Comparison of ENCODE assay signal across 9 cellular contexts in genomic region chr7:46932656-46933424, GRCh38.
A peak's percentile ranks its signal among the peaks of the same experiment; 100 is the strongest.
DNase-seq lines count a peak whose midpoint lies in the region; ATAC-seq, FAIRE-seq and TF ChIP-seq lines count a peak whose summit lies in the region.
"Had no signal": no experiment of that assay in that cellular context is flagged by ENCODE, and none has a peak within 500 bp of the region (broad histone marks: within the 10 kb centered on the region; RNA-seq: fewer than 3 reads in every experiment).

No MANE protein-coding gene starts in this region.

- POLR2A ChIA-PET in K562 (lab: Yijun Ruan, JAX): no interaction called here

- no peak for TF ChIP-seq EP300 in K562 (IDR thresholded peaks at IDR 0.05; ENCODE audit: low read length)

- no peak overlapping the region for H3K4me2 ChIP-seq in K562 (ENCODE audit: insufficient read depth, low read length)

- H3K4me3 ChIP-seq in K562: no peak overlapping the region

- H3K79me2 ChIP-seq in K562 (ENCODE audit: control insufficient read depth, insufficient read depth, low read length): no peaks in the 10 kb centered on the region

- no peaks in the 10 kb centered on the region for H3K9me1 ChIP-seq in K562 (ENCODE audit: control insufficient read depth, insufficient read depth, low read length)

- TF ChIP-seq POLR2A in K562 (conservative IDR thresholded peaks at IDR 0.05): no peak

- H3K27me3 ChIP-seq in K562 (ENCODE audit: control insufficient read depth in 2 of 2, insufficient read depth in 2 of 2, low read length in 2 of 2): no peaks in the 10 kb centered on the region

- TF ChIP-seq CTCF in K562 (IDR thresholded peaks at IDR 0.05 in 2 of 3, conservative IDR thresholded peaks at IDR 0.05 in 1 of 3; ENCODE audit: insufficient read depth in 2 of 3, low read depth in 1 of 3, low read length in 3 of 3): no peak

- peak in 1 of 2 experiments; percentile 39; a peak in 1 of 4 replicates for TF ChIP-seq RAD21 in K562 (CRISPR knock-in tag; conservative IDR thresholded peaks at IDR 0.05 in 1 of 2, IDR thresholded peaks at IDR 0.05 in 1 of 2)

- H3K4me1 ChIP-seq in K562 (replicated peaks in 1 of 2; ENCODE audit: control insufficient read depth in 2 of 2, insufficient read depth in 2 of 2, low read length in 2 of 2): no peaks in the 10 kb centered on the region

- CTCF ChIA-PET in K562 (lab: Yijun Ruan, JAX; ENCODE audit: low intra/inter-chr PET ratio): no interaction called here

- no peaks in the 10 kb centered on the region for H3K9me3 ChIP-seq in K562 (replicated peaks; ENCODE audit: control insufficient read depth, insufficient read depth, low read depth, low read length)

- no peak for FAIRE-seq in K562 (lab: Jason Lieb, UNC)

- no peaks in the 10 kb centered on the region for H3K36me3 ChIP-seq in K562 (ENCODE audit: control insufficient read depth, insufficient read depth, low read length)

- H2AFZ ChIP-seq in K562 (ENCODE audit: low read depth, low read length): no peak overlapping the region

- intact Hi-C loops in K562 (cut with micrococcal nuclease) (no loop called here), left colon (cut with DNase I, micrococcal nuclease) (no loop called here)

- H3K9ac ChIP-seq in K562 (ENCODE audit: insufficient read depth in 1 of 2, low read depth in 2 of 2, low read length in 2 of 2): no peak overlapping the region

- H4K20me1 ChIP-seq in K562 (replicated peaks; ENCODE audit: control insufficient read depth, insufficient read depth, low read length): no peaks in the 10 kb centered on the region

- H3K27ac ChIP-seq in K562 (ENCODE audit: extremely low read depth, low read depth, low read length): no peak overlapping the region

- peak; percentile 77 for DNase-seq in A172 (ENCODE audit: low spot score)
- peak; percentile 93 for DNase-seq in LHCN-M2 (ENCODE audit: low read depth)
- no peak for DNase-seq in K562 (ENCODE audit: extremely low read depth in 1 of 4, low spot score in 3 of 4)
- DNase-seq in left colon: peak; percentile 10 to 28
- DNase-seq in activated naive CD4-positive, alpha-beta T cell treated with anti-CD3 and anti-CD28 coated beads, Interleukin-2, amount 50 U/mL, for 16 hours: no peak
- no peak for DNase-seq in NCI-H128 (lab: John Stamatoyannopoulos, UW; ENCODE audit: unreplicated experiment)
- no peak for DNase-seq in T-helper 1 cell
- DNase-seq: DMS53 had no signal

- ATAC-seq in K562 (no peak), left colon (no peak), HG03196 (IDR thresholded peaks at IDR 0.05; ENCODE audit: unreplicated experiment) (no peak)

- no TSS peak for BruUV-seq in K562 (replicated peaks; lab: Mats Ljungman, UMichigan)

- in situ Hi-C loops in K562 (cut with MboI): no loop called here

- under 1% methylated on average over 7 of the region's 7 CpGs for WGBS in K562 (ENCODE audit: insufficient coverage, low coverage, missing lambda C conversion rate)

TF ChIP-seq in K562, 482 proteins besides CTCF, POLR2A, EP300 and RAD21:
- TF ChIP-seq PHTF2 (CRISPR knock-in tag; IDR thresholded peaks at IDR 0.05): no peak
- no peak for TF ChIP-seq CHD1 (IDR thresholded peaks at IDR 0.05; ENCODE audit: low read length)
- no peak for TF ChIP-seq SREBF2 (CRISPR knock-in tag; IDR thresholded peaks at IDR 0.05)
- no peak for TF ChIP-seq AFF1 (IDR thresholded peaks at IDR 0.05; ENCODE audit: low read depth in 1 of 2, partially characterized antibody in 2 of 2)
- TF ChIP-seq STAT5A (IDR thresholded peaks at IDR 0.05; ENCODE audit: borderline replicate concordance, low read length): no peak
- no peak for TF ChIP-seq NR2C2 (CRISPR knock-in tag; IDR thresholded peaks at IDR 0.05)
- peak; percentile 19; the same call in 1 of the 2 replicates for TF ChIP-seq NR2C2 (tag; IDR thresholded peaks at IDR 0.05)
- TF ChIP-seq NFXL1 (CRISPR knock-in tag; IDR thresholded peaks at IDR 0.05): no peak
- no peak for TF ChIP-seq ZNF324 (CRISPR knock-in tag; IDR thresholded peaks at IDR 0.05)
- peak; percentile 89 for TF ChIP-seq ATF4 (CRISPR knock-in tag; IDR thresholded peaks at IDR 0.05)
- TF ChIP-seq MAFG (tag; conservative IDR thresholded peaks at IDR 0.05): no peak
- 0 out of 2 replicates have a peak, but pooled peaks have one; percentile 37 for TF ChIP-seq ZSCAN32 (CRISPR knock-in tag; IDR thresholded peaks at IDR 0.05)
- no peak for TF ChIP-seq E2F8 (IDR thresholded peaks at IDR 0.05; ENCODE audit: low read depth, partially characterized antibody)
- TF ChIP-seq ZNF507 (tag; conservative IDR thresholded peaks at IDR 0.05): no peak
- TF ChIP-seq CEBPG (CRISPR knock-in tag; IDR thresholded peaks at IDR 0.05): no peak
- TF ChIP-seq CEBPG (tag; conservative IDR thresholded peaks at IDR 0.05 in 1 of 2, IDR thresholded peaks at IDR 0.05 in 1 of 2): peak; percentile 90 to 95
- TF ChIP-seq ZNF408 (CRISPR knock-in tag; IDR thresholded peaks at IDR 0.05; ENCODE audit: low read depth): no peak
- TF ChIP-seq ZNF551 (CRISPR knock-in tag; IDR thresholded peaks at IDR 0.05): no peak
- TF ChIP-seq PRMT5 (CRISPR knock-in tag; IDR thresholded peaks at IDR 0.05): no peak
- TF ChIP-seq ZFP36 (IDR thresholded peaks at IDR 0.05; ENCODE audit: low read depth, low read length, partially characterized antibody): no peak
- TF ChIP-seq ZFX (CRISPR knock-in tag; IDR thresholded peaks at IDR 0.05): no peak
- no peak for TF ChIP-seq ZNF436 (CRISPR knock-in tag; IDR thresholded peaks at IDR 0.05)
- TF ChIP-seq ZKSCAN3 (CRISPR knock-in tag; IDR thresholded peaks at IDR 0.05): no peak
- TF ChIP-seq NCOR1 (IDR thresholded peaks at IDR 0.05): no peak

Comparison
In these comparisons a context has a peak if more than half of its experiments do, and no peak if none do; other contexts are left out.
1. DNase-seq: peak in A172 (single experiment), LHCN-M2 (single experiment) and left colon (2 of 2); none in K562 (0 of 4), activated naive CD4-positive, alpha-beta T cell treated with anti-CD3 and anti-CD28 coated beads, Interleukin-2, amount 50 U/mL, for 16 hours (single experiment), NCI-H128 (single experiment) and T-helper 1 cell (0 of 5).